ENCODE assay signal across 1 cellular context in the genomic region with DNA sequence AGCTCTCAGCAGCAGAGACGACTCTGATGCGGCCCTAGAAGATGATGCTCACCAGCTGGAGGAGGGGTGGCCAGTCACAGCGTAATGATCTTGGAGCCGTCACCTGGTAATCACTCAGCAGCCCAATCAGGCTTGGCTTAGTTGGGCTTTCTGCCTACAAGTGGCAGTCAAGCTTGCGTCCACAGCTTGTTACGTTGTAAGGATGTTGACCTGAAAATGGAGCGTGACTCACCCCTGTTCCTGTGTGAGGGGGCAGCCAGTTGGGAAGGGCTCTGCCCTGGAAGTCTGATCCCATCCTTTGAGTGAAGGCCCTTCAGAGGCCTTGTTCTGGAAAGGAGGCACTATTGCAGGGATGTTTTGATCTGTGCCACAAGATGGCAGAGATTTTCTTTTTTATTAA.
TF ChIP-seq lines count a peak whose summit lies in the region.

No MANE protein-coding gene starts in this region.

TF ChIP-seq in SK-N-SH, 30 proteins besides CTCF, POLR2A, EP300 and RAD21:
- TF ChIP-seq FOXM1 (IDR thresholded peaks at IDR 0.05; ENCODE audit: low read depth) (no peak), FOXJ3 (CRISPR knock-in tag; IDR thresholded peaks at IDR 0.05) (no peak), NFIC (IDR thresholded peaks at IDR 0.05; ENCODE audit: borderline replicate concordance) (no peak), TAF1 (IDR thresholded peaks at IDR 0.05; ENCODE audit: borderline replicate concordance, low read depth, low read length) (no peak), YY1 (IDR thresholded peaks at IDR 0.05; ENCODE audit: low read depth) (no peak), RCOR1 (IDR thresholded peaks at IDR 0.05; ENCODE audit: low read length) (no peak), TEAD4 (IDR thresholded peaks at IDR 0.05; ENCODE audit: borderline replicate concordance, insufficient read depth) (no peak), FOSL2 (IDR thresholded peaks at IDR 0.05; ENCODE audit: borderline replicate concordance, low read depth) (no peak), POLR2AphosphoS5 (IDR thresholded peaks at IDR 0.05; ENCODE audit: low read depth, low read length) (no peak), NRF1 (IDR thresholded peaks at IDR 0.05; ENCODE audit: low read depth, low read length) (no peak), RFX5 (IDR thresholded peaks at IDR 0.05; ENCODE audit: low read length) (no peak), MXI1 (IDR thresholded peaks at IDR 0.05; ENCODE audit: low read depth, low read length) (no peak), GABPA (IDR thresholded peaks at IDR 0.05; ENCODE audit: low read depth) (no peak), JUND (IDR thresholded peaks at IDR 0.05) (no peak), CHD2 (IDR thresholded peaks at IDR 0.05; ENCODE audit: low read length, partially characterized antibody) (no peak)
- TF ChIP-seq, protein P1, sequence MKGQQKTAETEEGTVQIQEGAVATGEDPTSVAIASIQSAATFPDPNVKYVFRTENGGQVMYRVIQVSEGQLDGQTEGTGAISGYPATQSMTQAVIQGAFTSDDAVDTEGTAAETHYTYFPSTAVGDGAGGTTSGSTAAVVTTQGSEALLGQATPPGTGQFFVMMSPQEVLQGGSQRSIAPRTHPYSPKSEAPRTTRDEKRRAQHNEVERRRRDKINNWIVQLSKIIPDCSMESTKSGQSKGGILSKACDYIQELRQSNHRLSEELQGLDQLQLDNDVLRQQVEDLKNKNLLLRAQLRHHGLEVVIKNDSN (IDR thresholded peaks at IDR 0.05; ENCODE audit: borderline replicate concordance, low read depth): no peak
- TF ChIP-seq, protein P2, sequence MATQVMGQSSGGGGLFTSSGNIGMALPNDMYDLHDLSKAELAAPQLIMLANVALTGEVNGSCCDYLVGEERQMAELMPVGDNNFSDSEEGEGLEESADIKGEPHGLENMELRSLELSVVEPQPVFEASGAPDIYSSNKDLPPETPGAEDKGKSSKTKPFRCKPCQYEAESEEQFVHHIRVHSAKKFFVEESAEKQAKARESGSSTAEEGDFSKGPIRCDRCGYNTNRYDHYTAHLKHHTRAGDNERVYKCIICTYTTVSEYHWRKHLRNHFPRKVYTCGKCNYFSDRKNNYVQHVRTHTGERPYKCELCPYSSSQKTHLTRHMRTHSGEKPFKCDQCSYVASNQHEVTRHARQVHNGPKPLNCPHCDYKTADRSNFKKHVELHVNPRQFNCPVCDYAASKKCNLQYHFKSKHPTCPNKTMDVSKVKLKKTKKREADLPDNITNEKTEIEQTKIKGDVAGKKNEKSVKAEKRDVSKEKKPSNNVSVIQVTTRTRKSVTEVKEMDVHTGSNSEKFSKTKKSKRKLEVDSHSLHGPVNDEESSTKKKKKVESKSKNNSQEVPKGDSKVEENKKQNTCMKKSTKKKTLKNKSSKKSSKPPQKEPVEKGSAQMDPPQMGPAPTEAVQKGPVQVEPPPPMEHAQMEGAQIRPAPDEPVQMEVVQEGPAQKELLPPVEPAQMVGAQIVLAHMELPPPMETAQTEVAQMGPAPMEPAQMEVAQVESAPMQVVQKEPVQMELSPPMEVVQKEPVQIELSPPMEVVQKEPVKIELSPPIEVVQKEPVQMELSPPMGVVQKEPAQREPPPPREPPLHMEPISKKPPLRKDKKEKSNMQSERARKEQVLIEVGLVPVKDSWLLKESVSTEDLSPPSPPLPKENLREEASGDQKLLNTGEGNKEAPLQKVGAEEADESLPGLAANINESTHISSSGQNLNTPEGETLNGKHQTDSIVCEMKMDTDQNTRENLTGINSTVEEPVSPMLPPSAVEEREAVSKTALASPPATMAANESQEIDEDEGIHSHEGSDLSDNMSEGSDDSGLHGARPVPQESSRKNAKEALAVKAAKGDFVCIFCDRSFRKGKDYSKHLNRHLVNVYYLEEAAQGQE (IDR thresholded peaks at IDR 0.05; ENCODE audit: low read depth, low read length): no peak
- TF ChIP-seq, protein P3, sequence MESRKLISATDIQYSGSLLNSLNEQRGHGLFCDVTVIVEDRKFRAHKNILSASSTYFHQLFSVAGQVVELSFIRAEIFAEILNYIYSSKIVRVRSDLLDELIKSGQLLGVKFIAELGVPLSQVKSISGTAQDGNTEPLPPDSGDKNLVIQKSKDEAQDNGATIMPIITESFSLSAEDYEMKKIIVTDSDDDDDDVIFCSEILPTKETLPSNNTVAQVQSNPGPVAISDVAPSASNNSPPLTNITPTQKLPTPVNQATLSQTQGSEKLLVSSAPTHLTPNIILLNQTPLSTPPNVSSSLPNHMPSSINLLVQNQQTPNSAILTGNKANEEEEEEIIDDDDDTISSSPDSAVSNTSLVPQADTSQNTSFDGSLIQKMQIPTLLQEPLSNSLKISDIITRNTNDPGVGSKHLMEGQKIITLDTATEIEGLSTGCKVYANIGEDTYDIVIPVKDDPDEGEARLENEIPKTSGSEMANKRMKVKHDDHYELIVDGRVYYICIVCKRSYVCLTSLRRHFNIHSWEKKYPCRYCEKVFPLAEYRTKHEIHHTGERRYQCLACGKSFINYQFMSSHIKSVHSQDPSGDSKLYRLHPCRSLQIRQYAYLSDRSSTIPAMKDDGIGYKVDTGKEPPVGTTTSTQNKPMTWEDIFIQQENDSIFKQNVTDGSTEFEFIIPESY (IDR thresholded peaks at IDR 0.05; ENCODE audit: borderline replicate concordance, low read depth): no peak
- TF ChIP-seq, protein P4, sequence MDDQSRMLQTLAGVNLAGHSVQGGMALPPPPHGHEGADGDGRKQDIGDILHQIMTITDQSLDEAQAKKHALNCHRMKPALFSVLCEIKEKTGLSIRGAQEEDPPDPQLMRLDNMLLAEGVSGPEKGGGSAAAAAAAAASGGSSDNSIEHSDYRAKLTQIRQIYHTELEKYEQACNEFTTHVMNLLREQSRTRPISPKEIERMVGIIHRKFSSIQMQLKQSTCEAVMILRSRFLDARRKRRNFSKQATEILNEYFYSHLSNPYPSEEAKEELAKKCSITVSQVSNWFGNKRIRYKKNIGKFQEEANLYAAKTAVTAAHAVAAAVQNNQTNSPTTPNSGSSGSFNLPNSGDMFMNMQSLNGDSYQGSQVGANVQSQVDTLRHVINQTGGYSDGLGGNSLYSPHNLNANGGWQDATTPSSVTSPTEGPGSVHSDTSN (IDR thresholded peaks at IDR 0.05): no peak
- TF ChIP-seq, protein P5, sequence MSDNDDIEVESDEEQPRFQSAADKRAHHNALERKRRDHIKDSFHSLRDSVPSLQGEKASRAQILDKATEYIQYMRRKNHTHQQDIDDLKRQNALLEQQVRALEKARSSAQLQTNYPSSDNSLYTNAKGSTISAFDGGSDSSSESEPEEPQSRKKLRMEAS (IDR thresholded peaks at IDR 0.05; ENCODE audit: low read depth): no peak
